3 cellular contexts compared by ENCODE assay signal in the genomic region with DNA sequence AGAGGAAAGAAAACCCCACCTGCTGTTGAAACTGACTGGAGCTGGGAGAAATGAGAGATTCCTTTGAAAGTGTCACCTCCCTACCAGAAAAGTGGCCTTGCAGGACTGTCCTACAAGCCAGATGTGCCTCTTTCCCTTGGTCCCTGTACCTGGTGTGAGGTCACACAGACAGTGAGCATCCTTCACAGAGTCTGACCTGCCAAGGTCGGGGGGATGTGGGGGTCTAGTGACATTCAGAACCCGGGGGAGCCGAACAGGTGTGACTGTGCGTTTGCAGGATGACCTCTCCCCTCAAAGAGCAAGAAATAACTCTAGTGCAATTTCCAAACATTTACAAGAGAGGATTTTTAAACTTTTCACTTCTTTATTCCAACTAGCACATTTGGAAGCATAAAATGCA.
"Had no signal": no experiment of that assay in that cellular context is flagged by ENCODE, and none has a peak within 500 bp of the region (broad histone marks: within the 10 kb centered on the region; RNA-seq: fewer than 3 reads in every experiment).

No MANE protein-coding gene starts in this region.

- H3K4me3 ChIP-seq: GM12878 had no signal

- ATAC-seq: GM12878 had no signal

- DNase-seq: GDM1, GF-D8 had no signal
